In the genomic region with DNA sequence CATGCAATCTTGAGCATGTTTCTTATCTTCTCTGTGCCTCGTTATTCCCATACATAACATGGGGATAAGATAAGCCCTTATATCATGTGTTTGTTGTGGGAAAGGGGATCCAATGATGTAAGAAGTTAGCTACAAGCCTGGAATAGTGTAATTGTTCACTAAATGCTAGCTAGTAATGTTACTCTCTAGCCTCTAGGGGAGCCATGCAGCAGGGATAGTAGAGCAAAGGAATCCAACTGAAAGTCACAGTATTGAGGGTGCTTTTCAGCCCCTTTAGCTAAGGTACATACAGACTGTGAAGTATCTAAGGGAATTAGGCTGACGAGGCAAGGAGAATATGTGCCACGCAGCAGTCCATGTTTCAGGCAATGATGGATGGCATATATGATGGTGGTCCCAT, we compare ENCODE assay signal across 9 cellular contexts. TPM values are rescaled to one million over a fixed set of nuclear protein-coding genes. Genes with fewer than 3 reads are reported as not detected.
A peak's percentile ranks its signal among the peaks of the same experiment; 100 is the strongest.
DNase-seq lines count a peak whose midpoint lies in the region; ATAC-seq and TF ChIP-seq lines count a peak whose summit lies in the region.
"Had no signal": no experiment of that assay in that cellular context is flagged by ENCODE, and none has a peak within 500 bp of the region (broad histone marks: within the 10 kb centered on the region; RNA-seq: fewer than 3 reads in every experiment).

No MANE protein-coding gene starts in this region.

- no peak overlapping the region for H3K4me3 ChIP-seq in HFF-Myc (replicated peaks; ENCODE audit: low read depth, low read length)
- no peak overlapping the region for H3K4me3 ChIP-seq in WERI-Rb-1 (ENCODE audit: low read depth, low read length)
- H3K4me3 ChIP-seq in right lobe of liver: no peak overlapping the region
- H3K4me3 ChIP-seq: skin epidermis had no signal

- H3K27ac ChIP-seq in WERI-Rb-1: no peak overlapping the region
- no peak overlapping the region for H3K27ac ChIP-seq in right lobe of liver
- H3K27ac ChIP-seq: skin epidermis had no signal

- H3K4me1 ChIP-seq in right lobe of liver: no peaks in the 10 kb centered on the region

- intact Hi-C loops in right lobe of liver (cut with DNase I): no loop called here

- 64% methylated on average over 3 of the region's 3 CpGs for whole genome bisulfite sequencing in right lobe of liver (ENCODE audit: insufficient coverage, low coverage, low lambda C conversion rate, missing lambda C conversion rate)

- peak; percentile 63 for TF ChIP-seq CTCF in HFF-Myc (IDR thresholded peaks at IDR 0.05; ENCODE audit: low read depth, low read length, missing control alignments)
- TF ChIP-seq CTCF in WERI-Rb-1 (IDR thresholded peaks at IDR 0.05; ENCODE audit: low read depth, low read length): peak; percentile 57; the same call in 1 of the 2 replicates
- peak; percentile 28 to 47 (median 44) for TF ChIP-seq CTCF in right lobe of liver (IDR thresholded peaks at IDR 0.05)

- ATAC-seq in right lobe of liver: peak in 3 of 4 donors; percentile 35 to 61 (median 49)
- ATAC-seq in HG02852 (IDR thresholded peaks at IDR 0.05; ENCODE audit: unreplicated experiment): no peak
- no peak for ATAC-seq in GM21360 (IDR thresholded peaks at IDR 0.05; ENCODE audit: unreplicated experiment)

- no peaks in the 10 kb centered on the region for H3K27me3 ChIP-seq in WERI-Rb-1 (ENCODE audit: insufficient read depth, low read depth, severe bottlenecking)
- no peaks in the 10 kb centered on the region for H3K27me3 ChIP-seq in right lobe of liver

- H3K36me3 ChIP-seq in WERI-Rb-1 (no peaks in the 10 kb centered on the region), right lobe of liver (no peaks in the 10 kb centered on the region)

- no peak for TF ChIP-seq POLR2A in right lobe of liver (IDR thresholded peaks at IDR 0.05)

- peak; percentile 73 for DNase-seq in DMS53 (lab: John Stamatoyannopoulos, UW)
- no peak for DNase-seq in HFF-Myc (ENCODE audit: extremely low read depth, low read depth)
- DNase-seq in WERI-Rb-1: peak; percentile 18
- no peak for DNase-seq in right lobe of liver
- DNase-seq in GDM1 (lab: John Stamatoyannopoulos, UW): no peak
- DNase-seq in NCI-H1417 treated with DMSO at 0.1 percent for 48 hours (lab: John Stamatoyannopoulos, UW): no peak

- no peaks in the 10 kb centered on the region for H3K9me3 ChIP-seq in WERI-Rb-1 (ENCODE audit: severe bottlenecking)
- no peaks in the 10 kb centered on the region for H3K9me3 ChIP-seq in right lobe of liver

RNA-seq across cellular contexts. Expression of a gene that starts 46.9 kb away (rescaled TPM):
- under 1 TPM in 1 of 6 experiments, not detected in 5; 0.12 TPM for total RNA-seq in right lobe of liver

Comparison
In these comparisons a context has a peak if more than half of its experiments do, and no peak if none do; other contexts are left out.
1. DNase-seq: peak in DMS53 (single experiment) and WERI-Rb-1 (single experiment); none in HFF-Myc (single experiment), right lobe of liver (0 of 3), GDM1 (single experiment) and NCI-H1417 treated with DMSO at 0.1 percent for 48 hours (single experiment).
2. ATAC-seq: peak in right lobe of liver (3 of 4); none in HG02852 (single experiment) and GM21360 (single experiment).
3. Peak in every context shown above with its lines, with median percentiles within 50 percentile points of each other: CTCF ChIP-seq.